In genomic region chrX:71365876-71366673, GRCh38 we compare ENCODE assay signal across 1 cellular context.
TF ChIP-seq lines count a peak whose summit lies in the region.

TSS of gene TAF1 (plus strand) at chrX:71366357. CDS start at chrX:71366375, 18 bp downstream.

TF ChIP-seq in K562, 482 proteins besides CTCF, POLR2A, EP300 and RAD21 (continued from another document and continues in another):
- TF ChIP-seq CREB3L1 (IDR thresholded peaks at IDR 0.05; ENCODE audit: borderline replicate concordance, low read depth), result no peak
- 0 out of 4 replicates have a peak, but pooled peaks of 1 of the 2 experiments have one; percentile 75 for TF ChIP-seq HDAC1 (IDR thresholded peaks at IDR 0.05)
- TF ChIP-seq ZNF431 (CRISPR knock-in tag; IDR thresholded peaks at IDR 0.05), result no peak
- TF ChIP-seq PML (IDR thresholded peaks at IDR 0.05; ENCODE audit: low read length), result peak; percentile 73
- TF ChIP-seq HNRNPLL (IDR thresholded peaks at IDR 0.05; ENCODE audit: low read depth, low read length, poor library complexity, severe bottlenecking), result peak; percentile 51
- TF ChIP-seq NR2C1 (IDR thresholded peaks at IDR 0.05), result 0 out of 2 replicates have a peak, but pooled peaks have one; percentile 32
- TF ChIP-seq NR2C1 (tag; IDR thresholded peaks at IDR 0.05), result peak; percentile 74
- peak; percentile 94; the same call in 1 of the 2 replicates for TF ChIP-seq POLR2H (tag; IDR thresholded peaks at IDR 0.05; ENCODE audit: low read depth)
- TF ChIP-seq KDM5B (IDR thresholded peaks at IDR 0.05; ENCODE audit: insufficient replicate concordance, low read depth, low read length), result peak; percentile 55
- peak; percentile 59; the same call in 1 of the 2 replicates for TF ChIP-seq BHLHE40 (IDR thresholded peaks at IDR 0.05; ENCODE audit: low read length)
- no peak for TF ChIP-seq ELF4 (CRISPR knock-in tag; IDR thresholded peaks at IDR 0.05)
- no peak for TF ChIP-seq PATZ1 (CRISPR knock-in tag; IDR thresholded peaks at IDR 0.05; ENCODE audit: borderline replicate concordance)
- TF ChIP-seq PHF20 (IDR thresholded peaks at IDR 0.05; ENCODE audit: partially characterized antibody), result no peak
- no peak for TF ChIP-seq ZNF143 (CRISPR knock-in tag; IDR thresholded peaks at IDR 0.05)
- peak; percentile 89 for TF ChIP-seq SREBF1 (IDR thresholded peaks at IDR 0.05; ENCODE audit: borderline replicate concordance, low read depth, low read length)
- TF ChIP-seq GTF2A2 (tag; IDR thresholded peaks at IDR 0.05), result no peak
- no peak for TF ChIP-seq ZFP1 (CRISPR knock-in tag; IDR thresholded peaks at IDR 0.05)
- peak; percentile 57 for TF ChIP-seq HCFC1 (IDR thresholded peaks at IDR 0.05; ENCODE audit: low read depth, low read length)
- TF ChIP-seq L3MBTL2 (IDR thresholded peaks at IDR 0.05), result 0 out of 2 replicates have a peak, but pooled peaks have one; percentile 61
- no peak for TF ChIP-seq KAT7 (CRISPR knock-in tag; IDR thresholded peaks at IDR 0.05; ENCODE audit: borderline replicate concordance)
- TF ChIP-seq GTF2B (IDR thresholded peaks at IDR 0.05; ENCODE audit: extremely low read depth, insufficient read length), result no peak
- TF ChIP-seq ZNF780A (CRISPR knock-in tag; IDR thresholded peaks at IDR 0.05), result no peak
- peak; percentile 96 for TF ChIP-seq TFE3 (CRISPR knock-in tag; IDR thresholded peaks at IDR 0.05)
- no peak for TF ChIP-seq TARDBP (IDR thresholded peaks at IDR 0.05)
- no peak for TF ChIP-seq FOXA3 (CRISPR knock-in tag; conservative IDR thresholded peaks at IDR 0.05 in 1 of 2, IDR thresholded peaks at IDR 0.05 in 1 of 2)
- TF ChIP-seq SRSF3 (IDR thresholded peaks at IDR 0.05; ENCODE audit: insufficient read depth, low read length), result no peak
- peak; percentile 48 for TF ChIP-seq SAP30 (IDR thresholded peaks at IDR 0.05; ENCODE audit: borderline replicate concordance, insufficient read depth, low read depth, low read length, poor library complexity, severe bottlenecking)
- peak; percentile 76 for TF ChIP-seq POLR2G (IDR thresholded peaks at IDR 0.05; ENCODE audit: low read depth, low read length)
- no peak for TF ChIP-seq GTF2F1 (IDR thresholded peaks at IDR 0.05; ENCODE audit: low read depth, low read length)
- no peak for TF ChIP-seq GATAD2A (IDR thresholded peaks at IDR 0.05)
- TF ChIP-seq HES1 (IDR thresholded peaks at IDR 0.05; ENCODE audit: low read depth), result no peak
- TF ChIP-seq FOXK2 (conservative IDR thresholded peaks at IDR 0.05 in 1 of 2, IDR thresholded peaks at IDR 0.05 in 1 of 2; ENCODE audit: low read depth in 2 of 2), result no peak; a peak in 1 of 4 replicates
- peak in 1 of 3 experiments; percentile 84; a peak in 2 of 6 replicates for TF ChIP-seq ZBTB11 (CRISPR knock-in tag; IDR thresholded peaks at IDR 0.05)
- TF ChIP-seq ZMIZ1 (IDR thresholded peaks at IDR 0.05; ENCODE audit: low read depth in 2 of 2, low read length in 2 of 2), result no peak
- TF ChIP-seq NONO (IDR thresholded peaks at IDR 0.05; ENCODE audit: low read depth in 2 of 2, low read length in 1 of 2), result no peak
- no peak for TF ChIP-seq NUFIP1 (IDR thresholded peaks at IDR 0.05; ENCODE audit: partially characterized antibody)
- peak; percentile 92 for TF ChIP-seq ELF2 (CRISPR knock-in tag; IDR thresholded peaks at IDR 0.05)
- no peak for TF ChIP-seq NCOA4 (IDR thresholded peaks at IDR 0.05; ENCODE audit: partially characterized antibody)
- TF ChIP-seq BCOR (IDR thresholded peaks at IDR 0.05), result no peak
- peak; percentile 47 for TF ChIP-seq SMAD1 (IDR thresholded peaks at IDR 0.05; ENCODE audit: low read depth, low read length, partially characterized antibody)
- TF ChIP-seq CHD2 (IDR thresholded peaks at IDR 0.05; ENCODE audit: low read depth, low read length), result peak; percentile 67
- no peak for TF ChIP-seq COPS2 (conservative IDR thresholded peaks at IDR 0.05)
- no peak for TF ChIP-seq ZBTB34 (CRISPR knock-in tag; IDR thresholded peaks at IDR 0.05)
- TF ChIP-seq SP1 (CRISPR knock-in tag; IDR thresholded peaks at IDR 0.05), result peak; percentile 39; the same call in 1 of the 2 replicates
- peak; percentile 96 for TF ChIP-seq ELF1 (tag; IDR thresholded peaks at IDR 0.05)
- TF ChIP-seq RBM15 (IDR thresholded peaks at IDR 0.05; ENCODE audit: insufficient read depth, low read length), result no peak
- TF ChIP-seq CEBPZ (IDR thresholded peaks at IDR 0.05; ENCODE audit: borderline replicate concordance, low read depth, low read length), result no peak
- peak; percentile 61 for TF ChIP-seq ATF7 (IDR thresholded peaks at IDR 0.05)
